In genomic region chr11:119152043-119152442, GRCh38 we compare ENCODE assay signal across 26 cellular contexts. TPM values are rescaled to one million over a fixed set of nuclear protein-coding genes. Genes with fewer than 3 reads are reported as not detected.
DNase-seq lines count a peak whose midpoint lies in the region; ATAC-seq, FAIRE-seq and TF ChIP-seq lines count a peak whose summit lies in the region.
"Had no signal": no experiment of that assay in that cellular context is flagged by ENCODE, and none has a peak within 500 bp of the region (broad histone marks: within the 10 kb centered on the region; RNA-seq: fewer than 3 reads in every experiment).

No MANE protein-coding gene starts in this region.

- no peaks in the 10 kb centered on the region for H3K36me3 Mint-ChIP-seq in CD8-positive, alpha-beta T cell

- H3K9me3 ChIP-seq in HepG2 (ENCODE audit: low read length): no peaks in the 10 kb centered on the region
- H3K9me3 ChIP-seq in right lobe of liver: no peaks in the 10 kb centered on the region
- H3K9me3 ChIP-seq in osteoblast (ENCODE audit: low read depth, low read length): no peaks in the 10 kb centered on the region
- no peaks in the 10 kb centered on the region for H3K9me3 ChIP-seq in CD8-positive, alpha-beta T cell (ENCODE audit: low read length)
- H3K9me3 ChIP-seq: A549; BE2C; BLaER1 treated with 17β-estradiol and CSF1 and Interleukin-3, amounts not matched to agents 10 nM and 100 nM; HAP-1 had no signal

- DNase-seq in HepG2 (ENCODE audit: low spot score): no peak
- no peak for DNase-seq in right lobe of liver
- DNase-seq in Jurkat, Clone E6-1 (ENCODE audit: low read depth, low spot score): peak; percentile 29
- DNase-seq in osteoblast (ENCODE audit: insufficient read length, low spot score, missing footprints): peak; percentile 17
- DNase-seq in CD8-positive, alpha-beta T cell: no peak
- DNase-seq: 8988T; ACHN; AML-193; BE2C; Calu3; CD4-positive, alpha-beta T cell; COR-L47; DMS53; DMS79 treated with DMSO at 0.1 percent for 48 hours; GF-D8; GM23248 had no signal

- no peak overlapping the region for H3K9ac ChIP-seq in HepG2 (ENCODE audit: insufficient read depth, low read depth, low read length)
- H3K9ac ChIP-seq: BLaER1 treated with 17β-estradiol and CSF1 and Interleukin-3, amounts not matched to agents 10 nM and 100 nM; GM23248 had no signal

- TF ChIP-seq RAD21 in HepG2 (CRISPR knock-in tag; IDR thresholded peaks at IDR 0.05): no peak

- TF ChIP-seq POLR2A in HepG2 (IDR thresholded peaks at IDR 0.05; ENCODE audit: insufficient read depth in 1 of 2, low read depth in 2 of 2, low read length in 2 of 2) (no peak), right lobe of liver (IDR thresholded peaks at IDR 0.05) (no peak)

- WGBS in HepG2 (ENCODE audit: low lambda C conversion rate): 7% methylated on average over 5 of the region's 9 CpGs
- 77% methylated on average over 5 of the region's 9 CpGs for WGBS in right lobe of liver (ENCODE audit: insufficient coverage, low coverage, low lambda C conversion rate, missing lambda C conversion rate)

- POLR2A ChIA-PET in HepG2 (lab: Yijun Ruan, JAX): no interaction called here
- POLR2A ChIA-PET in CD8-positive, alpha-beta T cell (lab: Charles Lee): interaction anchor here (0.9 kb wide), 1 partner anchor 57 kb away, joined by 3 read pairs; no protein-coding TSS in a partner anchor

- TF ChIP-seq EP300 in HepG2 (IDR thresholded peaks at IDR 0.05; ENCODE audit: low read depth in 2 of 2, low read length in 2 of 2) (no peak), HepG2 (CRISPR knock-in tag; IDR thresholded peaks at IDR 0.05; ENCODE audit: borderline replicate concordance) (no peak)

- no peak overlapping the region for H3K4me3 ChIP-seq in HepG2 (replicated peaks in 1 of 3; ENCODE audit: insufficient read depth in 1 of 3, low read depth in 2 of 3, low read length in 3 of 3)
- H3K4me3 ChIP-seq in right lobe of liver: no peak overlapping the region
- no peak overlapping the region for H3K4me3 ChIP-seq in Jurkat, Clone E6-1 (ENCODE audit: low read length)
- no peak overlapping the region for H3K4me3 ChIP-seq in osteoblast (ENCODE audit: insufficient read depth, low read length)
- H3K4me3 ChIP-seq in CD8-positive, alpha-beta T cell (ENCODE audit: low read depth, low read length): no peak overlapping the region
- H3K4me3 ChIP-seq: A549; BLaER1 treated with 17β-estradiol and CSF1 and Interleukin-3, amounts not matched to agents 10 nM and 100 nM; GM23248; HAP-1 had no signal

- in situ Hi-C loops in HepG2 (cut with HindIII; ENCODE audit: extremely low pct_ligation_motif_present, low pct_unique_long_range_greater_than_20kb): no loop called here

- no peak overlapping the region for H3K4me3 Mint-ChIP-seq in CD8-positive, alpha-beta T cell

- BruUV-seq in HepG2 (replicated peaks; lab: Mats Ljungman, UMichigan): no TSS peak

- no peaks in the 10 kb centered on the region for H4K20me1 ChIP-seq in HepG2 (ENCODE audit: insufficient read depth, low read length)
- H4K20me1 ChIP-seq in osteoblast (ENCODE audit: insufficient read depth, low read length): no peaks in the 10 kb centered on the region

- no peak overlapping the region for H3K27ac Mint-ChIP-seq in CD8-positive, alpha-beta T cell
- H3K27ac Mint-ChIP-seq: CD4-positive, alpha-beta T cell had no signal

- H3K79me2 ChIP-seq in HepG2 (ENCODE audit: insufficient read depth, low read length) (no peaks in the 10 kb centered on the region), osteoblast (ENCODE audit: insufficient read depth, low read length) (no peaks in the 10 kb centered on the region)

- H3K4me2 ChIP-seq in HepG2 (ENCODE audit: low read depth, low read length) (no peak overlapping the region), osteoblast (ENCODE audit: insufficient read depth, low read length) (no peak overlapping the region)
- H3K4me2 ChIP-seq: A549; BLaER1 treated with 17β-estradiol and CSF1 and Interleukin-3, amounts not matched to agents 10 nM and 100 nM had no signal

- H3K9me3 Mint-ChIP-seq in CD8-positive, alpha-beta T cell: no peaks in the 10 kb centered on the region
- H3K9me3 Mint-ChIP-seq: CD4-positive, alpha-beta T cell had no signal

- no peak overlapping the region for H2AFZ ChIP-seq in HepG2 (ENCODE audit: low read length)
- no peak overlapping the region for H2AFZ ChIP-seq in osteoblast (ENCODE audit: low read length)
- H2AFZ ChIP-seq: GM23248 had no signal

- peaks cover 19% of the 10 kb centered on the region for H3K27me3 Mint-ChIP-seq in CD8-positive, alpha-beta T cell (ENCODE audit: low read depth)

- H3K27ac ChIP-seq in HepG2 (ENCODE audit: extremely low read length, insufficient read depth, low read length): no peak overlapping the region
- no peak overlapping the region for H3K27ac ChIP-seq in right lobe of liver
- no peak overlapping the region for H3K27ac ChIP-seq in osteoblast (ENCODE audit: low read depth, low read length)
- no peak overlapping the region for H3K27ac ChIP-seq in CD8-positive, alpha-beta T cell (ENCODE audit: low read depth, low read length)
- H3K27ac ChIP-seq: A549; BLaER1 treated with 17β-estradiol and CSF1 and Interleukin-3, amounts not matched to agents 10 nM and 100 nM; GM23248 had no signal

- ATAC-seq in HepG2: no peak
- no peak for ATAC-seq in right lobe of liver
- ATAC-seq in GM21515 (IDR thresholded peaks at IDR 0.05; ENCODE audit: unreplicated experiment): no peak
- ATAC-seq in CD8-positive, alpha-beta T cell: no peak
- ATAC-seq: A549 had no signal

- H3K4me1 ChIP-seq in HepG2 (ENCODE audit: insufficient read depth, low read length): peaks cover 9% of the 10 kb centered on the region; the same call in 1 of the 2 replicates
- peaks cover 0 to 8% (median 0%) of the 10 kb centered on the region in 4 donors for H3K4me1 ChIP-seq in right lobe of liver
- H3K4me1 ChIP-seq in osteoblast (ENCODE audit: insufficient read depth, low read length): peaks cover 4% of the 10 kb centered on the region
- peaks cover 21% of the 10 kb centered on the region for H3K4me1 ChIP-seq in CD8-positive, alpha-beta T cell (ENCODE audit: insufficient read depth, low read length)

- peaks cover 23 to 79% of the 10 kb centered on the region in 2 experiments for H3K27me3 ChIP-seq in HepG2 (ENCODE audit: control insufficient read depth in 1 of 2, insufficient read depth in 2 of 2, low read length in 2 of 2)
- peaks cover 0 to 4% of the 10 kb centered on the region in 2 donors for H3K27me3 ChIP-seq in right lobe of liver
- peaks cover 66% of the 10 kb centered on the region for H3K27me3 ChIP-seq in osteoblast (ENCODE audit: insufficient read depth, low read length)
- H3K27me3 ChIP-seq in CD8-positive, alpha-beta T cell (ENCODE audit: insufficient read depth, low read length): no peaks in the 10 kb centered on the region

- TF ChIP-seq CTCF in HepG2 (CRISPR knock-in tag; IDR thresholded peaks at IDR 0.05): no peak
- TF ChIP-seq CTCF in right lobe of liver (IDR thresholded peaks at IDR 0.05): no peak
- no peak for TF ChIP-seq CTCF in osteoblast (IDR thresholded peaks at IDR 0.05; ENCODE audit: extremely low read depth, low read depth, low read length)
- no peak for TF ChIP-seq CTCF in CD8-positive, alpha-beta T cell (IDR thresholded peaks at IDR 0.05)

- no peak for FAIRE-seq in HepG2 (lab: Jason Lieb, UNC)
- FAIRE-seq: A549, GM12891, GM18507 had no signal

- CTCF ChIA-PET in HepG2 (lab: Yijun Ruan, JAX; ENCODE audit: low intra/inter-chr PET ratio, low total read pairs): no interaction called here
- CTCF ChIA-PET in CD8-positive, alpha-beta T cell (lab: Charles Lee): interaction anchor here (0.9 to 2.9 kb wide), 4 partner anchors 9 to 54 kb away, joined by 3 to 10 read pairs (median 3); partner anchors contain the start of gene CBL

- H3K4me1 Mint-ChIP-seq in CD8-positive, alpha-beta T cell (ENCODE audit: low read depth): peaks cover 13% of the 10 kb centered on the region

- H3K36me3 ChIP-seq in HepG2 (replicated peaks in 1 of 2; ENCODE audit: control insufficient read depth in 1 of 2, insufficient read depth in 2 of 2, low read length in 2 of 2) (no peaks in the 10 kb centered on the region), right lobe of liver (no peaks in the 10 kb centered on the region), osteoblast (ENCODE audit: insufficient read depth, low read length) (no peaks in the 10 kb centered on the region)
- H3K36me3 ChIP-seq in CD8-positive, alpha-beta T cell (ENCODE audit: insufficient read depth, low read length): no peaks in the 10 kb centered on the region
- H3K36me3 ChIP-seq: BE2C; BLaER1 treated with 17β-estradiol and CSF1 and Interleukin-3, amounts not matched to agents 10 nM and 100 nM; HAP-1 had no signal

- intact Hi-C loops in HepG2 (cut with micrococcal nuclease; ENCODE audit: unreplicated experiment) (no loop called here), right lobe of liver (cut with DNase I) (loop anchor here in 1 of 2 donors (10.0 kb wide), 1 partner anchor 53 kb away; the partner anchor contains the start of gene CBL)
- intact Hi-C loops in CD8-positive, alpha-beta T cell (cut with DNase I, micrococcal nuclease): no loop called here

RNA-seq across cellular contexts. Expression of gene ABCG4, which starts 3.2 kb away (rescaled TPM):
- total RNA-seq in HepG2 (2016; rRNA removed; fragmentation: Illumina TruSeq; extraction: Trizol) (not detected in 2 replicates), right lobe of liver (under 1 TPM in 4 of 6 experiments, not detected in 2; 0.04 to 0.22 (median 0.09) TPM), osteoblast (under 0.01 TPM in 1 of 2 replicates, not detected in the other)
- total RNA-seq in HepG2 (2016; cell fraction: cytosol; rRNA removed; fragmentation: Illumina TruSeq; extraction: Trizol; ENCODE audit: low read depth): not detected in 2 replicates
- total RNA-seq in HepG2 (2016; cell fraction: insoluble cytoplasmic fraction; rRNA removed; fragmentation: Illumina TruSeq; extraction: Trizol): not detected in 2 replicates
- not detected in 2 replicates for total RNA-seq in HepG2 (2016; cell fraction: membrane; rRNA removed; fragmentation: Illumina TruSeq; extraction: Trizol)
- not detected in 2 replicates for total RNA-seq in HepG2 (2016; cell fraction: nucleus; rRNA removed; fragmentation: Illumina TruSeq; extraction: Trizol)
- not detected in 2 replicates for polyA plus RNA-seq in HepG2 (2011; rRNA removed)
- polyA plus RNA-seq in HepG2 (2011; cell fraction: cytosol; rRNA removed): not detected in 2 replicates
- 0.05 TPM in 1 of 2 replicates, not detected in the other for polyA plus RNA-seq in HepG2 (2011; cell fraction: nucleus; rRNA removed)
- polyA plus RNA-seq in HepG2 (2012): not detected in 2 replicates
- not detected in 2 replicates for polyA plus RNA-seq in HepG2 (2016; cell fraction: cytosol; fragmentation: Illumina TruSeq; extraction: Trizol; ENCODE audit: low read depth)
- not detected in 2 replicates for polyA plus RNA-seq in HepG2 (2016; cell fraction: insoluble cytoplasmic fraction; fragmentation: Illumina TruSeq; extraction: Trizol; ENCODE audit: low read depth)
- polyA plus RNA-seq in HepG2 (2016; cell fraction: membrane; fragmentation: Illumina TruSeq; extraction: Trizol; ENCODE audit: low read depth): not detected in 2 replicates
- polyA plus RNA-seq in HepG2 (2016; cell fraction: nucleus; fragmentation: Illumina TruSeq; extraction: Trizol; ENCODE audit: insufficient read depth, low read depth): not detected in 2 replicates
- polyA minus RNA-seq in HepG2 (2011; rRNA and poly(A)+ RNA removed; ENCODE audit: low replicate concordance): 0.52 TPM in 1 of 2 replicates, not detected in the other
- polyA minus RNA-seq in HepG2 (2011; cell fraction: cytosol; rRNA and poly(A)+ RNA removed): not detected in 2 replicates
- not detected in 2 replicates for polyA minus RNA-seq in HepG2 (2011; cell fraction: nucleus; rRNA and poly(A)+ RNA removed)
- polyA plus RNA-seq in Jurkat, Clone E6-1 (2012; ENCODE audit: insufficient read depth, insufficient read length): 0.68 TPM
- not detected for total RNA-seq in CD8-positive, alpha-beta T cell
- total RNA-seq: Calu3, Daoy, GM23248 had no signal
- polyA plus RNA-seq: CD14-positive monocyte had no signal

RNA-seq across cellular contexts. Expression of gene NLRX1, which starts 16.5 kb away (rescaled TPM):
- total RNA-seq in HepG2 (2016; rRNA removed; fragmentation: Illumina TruSeq; extraction: Trizol): 6.8 and 11.0 TPM in 2 replicates
- total RNA-seq in HepG2 (2016; cell fraction: cytosol; rRNA removed; fragmentation: Illumina TruSeq; extraction: Trizol; ENCODE audit: low read depth): 1.4 and 3.1 TPM in 2 replicates
- 5.5 and 10.0 TPM in 2 replicates for total RNA-seq in HepG2 (2016; cell fraction: insoluble cytoplasmic fraction; rRNA removed; fragmentation: Illumina TruSeq; extraction: Trizol)
- total RNA-seq in HepG2 (2016; cell fraction: membrane; rRNA removed; fragmentation: Illumina TruSeq; extraction: Trizol): 5.9 and 7.2 TPM in 2 replicates
- total RNA-seq in HepG2 (2016; cell fraction: nucleus; rRNA removed; fragmentation: Illumina TruSeq; extraction: Trizol): 7.8 and 11.2 TPM in 2 replicates
- polyA plus RNA-seq in HepG2 (2011; rRNA removed): 8.7 and 11.6 TPM in 2 replicates
- polyA plus RNA-seq in HepG2 (2011; cell fraction: cytosol; rRNA removed): 8.3 and 12.6 TPM in 2 replicates
- 22.0 and 23.5 TPM in 2 replicates for polyA plus RNA-seq in HepG2 (2011; cell fraction: nucleus; rRNA removed)
- 6.1 and 6.9 TPM in 2 replicates for polyA plus RNA-seq in HepG2 (2012)
- polyA plus RNA-seq in HepG2 (2016; cell fraction: cytosol; fragmentation: Illumina TruSeq; extraction: Trizol; ENCODE audit: low read depth): 1.3 and 1.4 TPM in 2 replicates
- polyA plus RNA-seq in HepG2 (2016; cell fraction: insoluble cytoplasmic fraction; fragmentation: Illumina TruSeq; extraction: Trizol; ENCODE audit: low read depth): 6.2 and 9.2 TPM in 2 replicates
- 4.5 and 4.6 TPM in 2 replicates for polyA plus RNA-seq in HepG2 (2016; cell fraction: membrane; fragmentation: Illumina TruSeq; extraction: Trizol; ENCODE audit: low read depth)
- polyA plus RNA-seq in HepG2 (2016; cell fraction: nucleus; fragmentation: Illumina TruSeq; extraction: Trizol; ENCODE audit: insufficient read depth, low read depth): 16.4 and 17.6 TPM in 2 replicates
- 17.5 and 38.5 TPM in 2 replicates for polyA minus RNA-seq in HepG2 (2011; rRNA and poly(A)+ RNA removed; ENCODE audit: low replicate concordance)
- polyA minus RNA-seq in HepG2 (2011; cell fraction: cytosol; rRNA and poly(A)+ RNA removed): 9.4 and 12.5 TPM in 2 replicates
- polyA minus RNA-seq in HepG2 (2011; cell fraction: nucleus; rRNA and poly(A)+ RNA removed): 8.4 and 9.0 TPM in 2 replicates
- total RNA-seq in right lobe of liver: 10 to 100 TPM in 4 of 6 experiments, 1 to 10 TPM in 2; 8.1 to 13.2 (median 10.9) TPM
- 13.3 TPM for polyA plus RNA-seq in Jurkat, Clone E6-1 (2012; ENCODE audit: insufficient read depth, insufficient read length)
- 24.2 and 29.7 TPM in 2 replicates for total RNA-seq in osteoblast
- 1 to 10 TPM; 5.1 TPM for total RNA-seq in CD8-positive, alpha-beta T cell
- total RNA-seq: G401 had no signal

RNA-seq across cellular contexts. Expression of gene HINFP, which starts 30.7 kb away (rescaled TPM):
- total RNA-seq in HepG2 (2016; rRNA removed; fragmentation: Illumina TruSeq; extraction: Trizol): 13.3 and 15.1 TPM in 2 replicates
- total RNA-seq in HepG2 (2016; cell fraction: cytosol; rRNA removed; fragmentation: Illumina TruSeq; extraction: Trizol; ENCODE audit: low read depth): 19.3 and 21.2 TPM in 2 replicates
- 13.0 and 15.1 TPM in 2 replicates for total RNA-seq in HepG2 (2016; cell fraction: insoluble cytoplasmic fraction; rRNA removed; fragmentation: Illumina TruSeq; extraction: Trizol)
- total RNA-seq in HepG2 (2016; cell fraction: membrane; rRNA removed; fragmentation: Illumina TruSeq; extraction: Trizol): 11.9 and 13.6 TPM in 2 replicates
- total RNA-seq in HepG2 (2016; cell fraction: nucleus; rRNA removed; fragmentation: Illumina TruSeq; extraction: Trizol): 14.0 and 18.0 TPM in 2 replicates
- 21.4 and 27.5 TPM in 2 replicates for polyA plus RNA-seq in HepG2 (2011; rRNA removed)
- polyA plus RNA-seq in HepG2 (2011; cell fraction: cytosol; rRNA removed): 15.9 and 17.5 TPM in 2 replicates
- polyA plus RNA-seq in HepG2 (2011; cell fraction: nucleus; rRNA removed): 47.6 and 50.8 TPM in 2 replicates
- polyA plus RNA-seq in HepG2 (2012): 8.2 and 13.4 TPM in 2 replicates
- 2.5 and 2.6 TPM in 2 replicates for polyA plus RNA-seq in HepG2 (2016; cell fraction: cytosol; fragmentation: Illumina TruSeq; extraction: Trizol; ENCODE audit: low read depth)
- polyA plus RNA-seq in HepG2 (2016; cell fraction: insoluble cytoplasmic fraction; fragmentation: Illumina TruSeq; extraction: Trizol; ENCODE audit: low read depth): 14.5 and 17.5 TPM in 2 replicates
- polyA plus RNA-seq in HepG2 (2016; cell fraction: membrane; fragmentation: Illumina TruSeq; extraction: Trizol; ENCODE audit: low read depth): 4.6 and 5.7 TPM in 2 replicates
- 29.7 and 32.0 TPM in 2 replicates for polyA plus RNA-seq in HepG2 (2016; cell fraction: nucleus; fragmentation: Illumina TruSeq; extraction: Trizol; ENCODE audit: insufficient read depth, low read depth)
- polyA minus RNA-seq in HepG2 (2011; rRNA and poly(A)+ RNA removed; ENCODE audit: low replicate concordance): 40.6 and 44.8 TPM in 2 replicates
- polyA minus RNA-seq in HepG2 (2011; cell fraction: cytosol; rRNA and poly(A)+ RNA removed): 12.8 and 13.3 TPM in 2 replicates
- 32.8 and 34.8 TPM in 2 replicates for polyA minus RNA-seq in HepG2 (2011; cell fraction: nucleus; rRNA and poly(A)+ RNA removed)
- total RNA-seq in right lobe of liver: 10 to 100 TPM in 4 of 6 experiments, 1 to 10 TPM in 2; 6.4 to 13.6 (median 10.7) TPM
- 28.8 TPM for polyA plus RNA-seq in Jurkat, Clone E6-1 (2012; ENCODE audit: insufficient read depth, insufficient read length)
- 20.6 and 22.8 TPM in 2 replicates for total RNA-seq in osteoblast
- 10 to 100 TPM; 17.0 to 19.5 TPM for total RNA-seq in CD8-positive, alpha-beta T cell

RNA-seq across cellular contexts. Expression of gene NHERF4, which starts 33.2 kb away (rescaled TPM):
- total RNA-seq in HepG2 (2016; rRNA removed; fragmentation: Illumina TruSeq; extraction: Trizol) (0.24 TPM in 1 of 2 replicates, not detected in the other), right lobe of liver (under 1 TPM in 1 of 6 experiments, not detected in 5; 0.32 TPM), osteoblast (not detected in 2 replicates)
- total RNA-seq in HepG2 (2016; cell fraction: cytosol; rRNA removed; fragmentation: Illumina TruSeq; extraction: Trizol; ENCODE audit: low read depth): not detected in 2 replicates
- 0.11 TPM in 1 of 2 replicates, not detected in the other for total RNA-seq in HepG2 (2016; cell fraction: insoluble cytoplasmic fraction; rRNA removed; fragmentation: Illumina TruSeq; extraction: Trizol)
- not detected in 2 replicates for total RNA-seq in HepG2 (2016; cell fraction: membrane; rRNA removed; fragmentation: Illumina TruSeq; extraction: Trizol)
- 0.16 TPM in 1 of 2 replicates, not detected in the other for total RNA-seq in HepG2 (2016; cell fraction: nucleus; rRNA removed; fragmentation: Illumina TruSeq; extraction: Trizol)
- polyA plus RNA-seq in HepG2 (2011; rRNA removed): 0.12 and 0.38 TPM in 2 replicates
- polyA plus RNA-seq in HepG2 (2011; cell fraction: cytosol; rRNA removed): not detected in 2 replicates
- polyA plus RNA-seq in HepG2 (2011; cell fraction: nucleus; rRNA removed): 0.42 and 1.1 TPM in 2 replicates
- polyA plus RNA-seq in HepG2 (2012): 0.19 TPM in 1 of 2 replicates, not detected in the other
- not detected in 2 replicates for polyA plus RNA-seq in HepG2 (2016; cell fraction: cytosol; fragmentation: Illumina TruSeq; extraction: Trizol; ENCODE audit: low read depth)
- not detected in 2 replicates for polyA plus RNA-seq in HepG2 (2016; cell fraction: insoluble cytoplasmic fraction; fragmentation: Illumina TruSeq; extraction: Trizol; ENCODE audit: low read depth)
- not detected in 2 replicates for polyA plus RNA-seq in HepG2 (2016; cell fraction: membrane; fragmentation: Illumina TruSeq; extraction: Trizol; ENCODE audit: low read depth)
- polyA plus RNA-seq in HepG2 (2016; cell fraction: nucleus; fragmentation: Illumina TruSeq; extraction: Trizol; ENCODE audit: insufficient read depth, low read depth): 1.5 and 1.7 TPM in 2 replicates
- 0.33 and 0.54 TPM in 2 replicates for polyA minus RNA-seq in HepG2 (2011; rRNA and poly(A)+ RNA removed; ENCODE audit: low replicate concordance)
- not detected in 2 replicates for polyA minus RNA-seq in HepG2 (2011; cell fraction: cytosol; rRNA and poly(A)+ RNA removed)
- 0.62 and 0.77 TPM in 2 replicates for polyA minus RNA-seq in HepG2 (2011; cell fraction: nucleus; rRNA and poly(A)+ RNA removed)
- not detected for polyA plus RNA-seq in Jurkat, Clone E6-1 (2012; ENCODE audit: insufficient read depth, insufficient read length)
- under 1 TPM; 0.22 to 0.50 TPM for total RNA-seq in CD8-positive, alpha-beta T cell
- total RNA-seq: Calu3, Daoy, G401, GM23248, H4 had no signal
- polyA plus RNA-seq: GM23248 had no signal

RNA-seq across cellular contexts. Expression of gene C2CD2L, which starts 44.9 kb away (rescaled TPM):
- total RNA-seq in HepG2 (2016; rRNA removed; fragmentation: Illumina TruSeq; extraction: Trizol) (1.2 and 3.7 TPM in 2 replicates), right lobe of liver (1 to 10 TPM; 5.4 to 9.7 (median 6.5) TPM), osteoblast (5.0 and 6.2 TPM in 2 replicates)
- total RNA-seq in HepG2 (2016; cell fraction: cytosol; rRNA removed; fragmentation: Illumina TruSeq; extraction: Trizol; ENCODE audit: low read depth): 0.79 and 1.4 TPM in 2 replicates
- 1.5 and 3.1 TPM in 2 replicates for total RNA-seq in HepG2 (2016; cell fraction: insoluble cytoplasmic fraction; rRNA removed; fragmentation: Illumina TruSeq; extraction: Trizol)
- total RNA-seq in HepG2 (2016; cell fraction: membrane; rRNA removed; fragmentation: Illumina TruSeq; extraction: Trizol): 1.6 and 1.9 TPM in 2 replicates
- total RNA-seq in HepG2 (2016; cell fraction: nucleus; rRNA removed; fragmentation: Illumina TruSeq; extraction: Trizol): 5.6 and 5.7 TPM in 2 replicates
- 5.5 and 6.0 TPM in 2 replicates for polyA plus RNA-seq in HepG2 (2011; rRNA removed)
- polyA plus RNA-seq in HepG2 (2011; cell fraction: cytosol; rRNA removed): 3.1 and 3.8 TPM in 2 replicates
- 19.5 and 20.9 TPM in 2 replicates for polyA plus RNA-seq in HepG2 (2011; cell fraction: nucleus; rRNA removed)
- polyA plus RNA-seq in HepG2 (2012): 3.6 and 6.9 TPM in 2 replicates
- 0.15 and 0.31 TPM in 2 replicates for polyA plus RNA-seq in HepG2 (2016; cell fraction: cytosol; fragmentation: Illumina TruSeq; extraction: Trizol; ENCODE audit: low read depth)
- 1.6 and 2.4 TPM in 2 replicates for polyA plus RNA-seq in HepG2 (2016; cell fraction: insoluble cytoplasmic fraction; fragmentation: Illumina TruSeq; extraction: Trizol; ENCODE audit: low read depth)
- polyA plus RNA-seq in HepG2 (2016; cell fraction: membrane; fragmentation: Illumina TruSeq; extraction: Trizol; ENCODE audit: low read depth): 1.5 TPM in 2 replicates
- polyA plus RNA-seq in HepG2 (2016; cell fraction: nucleus; fragmentation: Illumina TruSeq; extraction: Trizol; ENCODE audit: insufficient read depth, low read depth): 13.0 and 14.1 TPM in 2 replicates
- polyA minus RNA-seq in HepG2 (2011; rRNA and poly(A)+ RNA removed; ENCODE audit: low replicate concordance): 12.9 and 18.4 TPM in 2 replicates
- 2.0 and 5.5 TPM in 2 replicates for polyA minus RNA-seq in HepG2 (2011; cell fraction: cytosol; rRNA and poly(A)+ RNA removed)
- polyA minus RNA-seq in HepG2 (2011; cell fraction: nucleus; rRNA and poly(A)+ RNA removed): 10.0 and 17.3 TPM in 2 replicates
- 17.4 TPM for polyA plus RNA-seq in Jurkat, Clone E6-1 (2012; ENCODE audit: insufficient read depth, insufficient read length)
- 10 to 100 TPM; 13.4 to 15.0 TPM for total RNA-seq in CD8-positive, alpha-beta T cell

Comparison
In these comparisons a context has a peak if more than half of its experiments do, and no peak if none do; other contexts are left out.
1. DNase-seq: peak in Jurkat, Clone E6-1 (single experiment) and osteoblast (single experiment); none in HepG2 (single experiment), right lobe of liver (0 of 3) and CD8-positive, alpha-beta T cell (0 of 7).